In the genomic region with DNA sequence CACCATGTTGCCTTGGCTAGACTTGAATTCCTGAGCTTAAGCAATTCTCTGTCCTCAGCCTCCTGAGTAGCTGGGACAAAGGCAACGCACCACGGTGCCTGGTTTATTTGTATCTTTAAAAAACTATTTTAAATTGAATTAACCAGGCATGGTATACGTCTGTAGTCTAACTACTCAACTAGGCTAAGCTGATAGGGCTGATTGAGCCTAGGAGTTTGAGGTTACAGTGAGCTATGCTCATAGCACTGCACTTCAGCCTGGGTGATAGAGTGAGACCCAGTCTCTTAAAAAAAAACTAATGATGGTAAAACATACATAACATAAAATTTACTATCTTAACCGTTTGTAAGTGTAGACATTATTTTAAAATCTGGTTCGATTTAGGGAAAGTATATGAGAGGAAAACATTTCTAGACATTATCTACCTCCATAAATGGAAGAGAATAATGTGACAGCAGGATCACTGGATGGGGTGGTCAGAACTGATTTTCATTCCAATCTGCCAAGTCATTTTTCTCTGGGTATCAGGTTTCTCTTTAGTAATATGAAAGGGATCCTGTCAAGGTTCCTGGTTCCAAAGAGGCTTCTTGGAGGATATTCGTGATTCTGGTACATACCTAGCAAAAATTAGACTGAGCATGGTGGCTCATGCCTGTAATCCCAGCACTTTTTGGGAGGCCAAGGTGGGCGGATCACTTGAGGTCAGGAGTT, we compare ENCODE assay signal across 20 cellular contexts. TPM values are rescaled to one million over a fixed set of nuclear protein-coding genes. Genes with fewer than 3 reads are reported as not detected.
DNase-seq lines count a peak whose midpoint lies in the region; ATAC-seq and TF ChIP-seq lines count a peak whose summit lies in the region.
"Had no signal": no experiment of that assay in that cellular context is flagged by ENCODE, and none has a peak within 500 bp of the region (broad histone marks: within the 10 kb centered on the region; RNA-seq: fewer than 3 reads in every experiment).

No MANE protein-coding gene starts in this region.

- no peak for ATAC-seq in activated T-cell treated with anti-CD3 and anti-CD28 coated beads, Interleukin-2, amount 50 U/mL, for 72 hours (replicated peaks in 1 of 2)
- ATAC-seq: activated CD8-positive, alpha-beta T cell treated with anti-CD3 and anti-CD28 coated beads, Interleukin-2, amount 10 ng/mL, durations not matched to agents 7 days and 5 days; activated T-cell treated with anti-CD3 and anti-CD28 coated beads, Interleukin-2, amount 50 U/mL, for 4 hours; left colon; T-helper 17 cell had no signal

- peak overlapping the region; percentile 50 for H3K27ac Mint-ChIP-seq in activated T-cell treated with anti-CD3 and anti-CD28 coated beads, Interleukin-2, amount 50 U/mL, for 72 hours
- H3K27ac Mint-ChIP-seq: activated CD8-positive, alpha-beta T cell treated with anti-CD3 and anti-CD28 coated beads, Interleukin-2, amount 10 ng/mL, durations not matched to agents 7 days and 5 days; activated naive CD8-positive, alpha-beta T cell treated with anti-CD3 and anti-CD28 coated beads for 36 hours; T-helper 17 cell had no signal

- TF ChIP-seq CTCF in fibroblast of pulmonary artery (IDR thresholded peaks at IDR 0.05; ENCODE audit: low read length, missing control alignments): no peak

- peaks cover 7% of the 10 kb centered on the region for H3K27me3 Mint-ChIP-seq in activated T-cell treated with anti-CD3 and anti-CD28 coated beads, Interleukin-2, amount 50 U/mL, for 72 hours (ENCODE audit: low read depth)
- H3K27me3 Mint-ChIP-seq: activated naive CD8-positive, alpha-beta T cell treated with anti-CD3 and anti-CD28 coated beads for 36 hours; T-helper 17 cell had no signal

- no peaks in the 10 kb centered on the region for H3K9me3 Mint-ChIP-seq in activated T-cell treated with anti-CD3 and anti-CD28 coated beads, Interleukin-2, amount 50 U/mL, for 72 hours
- H3K9me3 Mint-ChIP-seq: activated naive CD8-positive, alpha-beta T cell treated with anti-CD3 and anti-CD28 coated beads for 36 hours; activated T-cell treated with anti-CD3 and anti-CD28 coated beads, Interleukin-2, amount 50 U/mL, for 4 hours had no signal

- DNase-seq in activated T-cell treated with anti-CD3 and anti-CD28 coated beads, Interleukin-2, amount 50 U/mL, for 72 hours: no peak
- DNase-seq in activated T-cell treated with anti-CD3 and anti-CD28 coated beads, Interleukin-2, amount 50 U/mL, for 48 hours: no peak
- peak; percentile 16 for DNase-seq in amniotic epithelial cell (ENCODE audit: low read depth)
- peak; percentile 12 for DNase-seq in fibroblast of pulmonary artery (ENCODE audit: low read depth)
- peak; percentile 14 for DNase-seq in stromal cell of bone marrow (ENCODE audit: low read depth)
- no peak for DNase-seq in NCI-H2107 treated with DMSO at 0.1 percent for 48 hours (lab: John Stamatoyannopoulos, UW; ENCODE audit: unreplicated experiment)
- no peak for DNase-seq in DMS153 (lab: John Stamatoyannopoulos, UW)
- no peak for DNase-seq in activated effector memory CD4-positive, alpha-beta T cell treated with anti-CD3 and anti-CD28 coated beads, Interleukin-2, amount 50 U/mL, for 16 hours
- DNase-seq: activated CD8-positive, alpha-beta T cell treated with anti-CD3 and anti-CD28 coated beads, Interleukin-2, amount 10 ng/mL, durations not matched to agents 7 days and 5 days; activated naive CD8-positive, alpha-beta T cell treated with anti-CD3 and anti-CD28 coated beads for 36 hours; activated T-cell treated with anti-CD3 and anti-CD28 coated beads, Interleukin-2, amount 50 U/mL, for 4 hours; C1 segment of cervical spinal cord; caudate nucleus; effector CD4-positive, alpha-beta T cell; H7; left colon; NCI-H2081 treated with DMSO at 0.1 percent for 48 hours; NCI-H524 treated with DMSO at 0.1 percent for 48 hours; SIG-M5; T-helper 17 cell had no signal

- peaks cover 10% of the 10 kb centered on the region for H3K4me1 Mint-ChIP-seq in activated T-cell treated with anti-CD3 and anti-CD28 coated beads, Interleukin-2, amount 50 U/mL, for 72 hours (ENCODE audit: low read depth)

- H3K4me3 ChIP-seq in fibroblast of pulmonary artery (replicated peaks; ENCODE audit: low read depth, low read length): no peak overlapping the region

- H3K4me3 Mint-ChIP-seq in activated T-cell treated with anti-CD3 and anti-CD28 coated beads, Interleukin-2, amount 50 U/mL, for 72 hours: no peak overlapping the region
- H3K4me3 Mint-ChIP-seq: activated CD8-positive, alpha-beta T cell treated with anti-CD3 and anti-CD28 coated beads, Interleukin-2, amount 10 ng/mL, durations not matched to agents 7 days and 5 days; activated naive CD8-positive, alpha-beta T cell treated with anti-CD3 and anti-CD28 coated beads for 36 hours; activated T-cell treated with anti-CD3 and anti-CD28 coated beads, Interleukin-2, amount 50 U/mL, for 4 hours; T-helper 17 cell had no signal

- peaks cover 12 to 35% of the 10 kb centered on the region in 2 donors for H3K36me3 Mint-ChIP-seq in activated T-cell treated with anti-CD3 and anti-CD28 coated beads, Interleukin-2, amount 50 U/mL, for 72 hours (ENCODE audit: insufficient read depth in 2 of 2)

RNA-seq across cellular contexts. Expression of a gene that starts 8.7 kb away (rescaled TPM):
- total RNA-seq in activated T-cell treated with anti-CD3 and anti-CD28 coated beads, Interleukin-2, amount 50 U/mL, for 72 hours: 1 to 10 TPM; 6.9 to 7.4 TPM

RNA-seq across cellular contexts. Expression of a gene that starts 9.4 kb away (rescaled TPM):
- 100 to 1,000 TPM; 539 to 564 TPM for total RNA-seq in activated T-cell treated with anti-CD3 and anti-CD28 coated beads, Interleukin-2, amount 50 U/mL, for 72 hours

RNA-seq across cellular contexts. Expression of a gene that starts 38.9 kb away (rescaled TPM):
- total RNA-seq in activated T-cell treated with anti-CD3 and anti-CD28 coated beads, Interleukin-2, amount 50 U/mL, for 72 hours: 10 to 100 TPM; 26.9 to 36.1 TPM

Comparison
In these comparisons a context has a peak if more than half of its experiments do, and no peak if none do; other contexts are left out.
1. DNase-seq: peak in amniotic epithelial cell (single experiment), fibroblast of pulmonary artery (single experiment) and stromal cell of bone marrow (single experiment); none in activated T-cell treated with anti-CD3 and anti-CD28 coated beads, Interleukin-2, amount 50 U/mL, for 72 hours (0 of 2), activated T-cell treated with anti-CD3 and anti-CD28 coated beads, Interleukin-2, amount 50 U/mL, for 48 hours (0 of 2), NCI-H2107 treated with DMSO at 0.1 percent for 48 hours (single experiment), DMS153 (single experiment) and activated effector memory CD4-positive, alpha-beta T cell treated with anti-CD3 and anti-CD28 coated beads, Interleukin-2, amount 50 U/mL, for 16 hours (single experiment).